ENCODE assay signal across 10 cellular contexts in genomic region chr3:46982581-46982980, GRCh38. TPM values are rescaled to one million over a fixed set of nuclear protein-coding genes. Genes with fewer than 3 reads are reported as not detected.
DNase-seq lines count a peak whose midpoint lies in the region; ATAC-seq and TF ChIP-seq lines count a peak whose summit lies in the region.
"Had no signal": no experiment of that assay in that cellular context is flagged by ENCODE, and none has a peak within 500 bp of the region (broad histone marks: within the 10 kb centered on the region; RNA-seq: fewer than 3 reads in every experiment).

No MANE protein-coding gene starts in this region.

- intact Hi-C loops in activated CD8-positive, alpha-beta T cell treated with anti-CD3 and anti-CD28 coated beads for 36 hours (cut with micrococcal nuclease), result no loop called here
- intact Hi-C loops in left lung (cut with DNase I), result no loop called here

- H3K4me1 Mint-ChIP-seq in activated naive CD4-positive, alpha-beta T cell treated with anti-CD3 and anti-CD28 coated beads, Interleukin-2, amount 10 ng/mL, durations not matched to agents 7 days and 5 days, result peaks cover 79% of the 10 kb centered on the region
- H3K4me1 Mint-ChIP-seq in activated CD8-positive, alpha-beta T cell treated with anti-CD3 and anti-CD28 coated beads for 36 hours (ENCODE audit: low read depth), result peaks cover 67% of the 10 kb centered on the region

- TF ChIP-seq POLR2A in suprapubic skin (IDR thresholded peaks at IDR 0.05), result no peak

- H3K36me3 ChIP-seq in left lung, result no peaks in the 10 kb centered on the region
- H3K36me3 ChIP-seq in suprapubic skin, result no peaks in the 10 kb centered on the region

- no peak for TF ChIP-seq EP300 in suprapubic skin (IDR thresholded peaks at IDR 0.05)

- no peak for DNase-seq in activated naive CD4-positive, alpha-beta T cell treated with anti-CD3 and anti-CD28 coated beads, Interleukin-2, amount 10 ng/mL, durations not matched to agents 7 days and 5 days
- no peak for DNase-seq in activated naive CD4-positive, alpha-beta T cell (lab: John Stamatoyannopoulos, UW)
- no peak for DNase-seq in activated CD8-positive, alpha-beta T cell treated with anti-CD3 and anti-CD28 coated beads for 36 hours
- DNase-seq in left lung, result no peak
- DNase-seq in suprapubic skin (ENCODE audit: low spot score in 2 of 2), result no peak
- no peak for DNase-seq in NCI-H526 treated with DMSO at 0.1 percent for 48 hours (lab: John Stamatoyannopoulos, UW)
- DNase-seq in AG08395 (ENCODE audit: low spot score), result no peak

- no peak overlapping the region for H3K4me3 Mint-ChIP-seq in activated naive CD4-positive, alpha-beta T cell treated with anti-CD3 and anti-CD28 coated beads, Interleukin-2, amount 10 ng/mL, durations not matched to agents 7 days and 5 days
- H3K4me3 Mint-ChIP-seq in activated CD8-positive, alpha-beta T cell treated with anti-CD3 and anti-CD28 coated beads for 36 hours, result no peak overlapping the region

- peak overlapping the region; percentile 77 for H3K27ac Mint-ChIP-seq in activated naive CD4-positive, alpha-beta T cell treated with anti-CD3 and anti-CD28 coated beads, Interleukin-2, amount 10 ng/mL, durations not matched to agents 7 days and 5 days
- H3K27ac Mint-ChIP-seq in activated CD8-positive, alpha-beta T cell treated with anti-CD3 and anti-CD28 coated beads for 36 hours, result peak overlapping the region; percentile 63

- no peaks in the 10 kb centered on the region for H3K9me3 Mint-ChIP-seq in activated naive CD4-positive, alpha-beta T cell treated with anti-CD3 and anti-CD28 coated beads, Interleukin-2, amount 10 ng/mL, durations not matched to agents 7 days and 5 days
- H3K9me3 Mint-ChIP-seq in activated CD8-positive, alpha-beta T cell treated with anti-CD3 and anti-CD28 coated beads for 36 hours, result no peaks in the 10 kb centered on the region

- H3K9me3 ChIP-seq in left lung, result no peaks in the 10 kb centered on the region
- no peaks in the 10 kb centered on the region for H3K9me3 ChIP-seq in suprapubic skin

- POLR2A ChIA-PET in activated CD8-positive, alpha-beta T cell treated with anti-CD3 and anti-CD28 coated beads for 36 hours (lab: Charles Lee), result interaction anchor here (1.0 to 6.1 kb wide), 7 partner anchors 15 to 28 kb away, joined by 3 to 40 read pairs (median 4); no protein-coding TSS in a partner anchor

- H3K4me1 ChIP-seq in left lung, result peaks cover 24 to 83% of the 10 kb centered on the region in 2 donors
- H3K4me1 ChIP-seq in suprapubic skin, result peaks cover 85% of the 10 kb centered on the region

- 53% methylated on average over 2 of the region's 2 CpGs for WGBS in suprapubic skin

- H3K4me3 ChIP-seq in left lung (peak overlapping the region in 1 of 2 donors; percentile 69), suprapubic skin (peak overlapping the region; percentile 57)
- H3K4me3 ChIP-seq: lung had no signal

- H3K36me3 Mint-ChIP-seq in activated naive CD4-positive, alpha-beta T cell treated with anti-CD3 and anti-CD28 coated beads, Interleukin-2, amount 10 ng/mL, durations not matched to agents 7 days and 5 days, result peaks cover 35% of the 10 kb centered on the region
- H3K36me3 Mint-ChIP-seq in activated CD8-positive, alpha-beta T cell treated with anti-CD3 and anti-CD28 coated beads for 36 hours (ENCODE audit: low read depth), result peaks cover 5% of the 10 kb centered on the region

- H3K27ac ChIP-seq in left lung, result peak overlapping the region; percentile 62 to 90
- H3K27ac ChIP-seq in suprapubic skin, result peak overlapping the region; percentile 93

- no peak for TF ChIP-seq CTCF in activated CD8-positive, alpha-beta T cell treated with anti-CD3 and anti-CD28 coated beads for 36 hours (IDR thresholded peaks at IDR 0.05)
- TF ChIP-seq CTCF in left lung (IDR thresholded peaks at IDR 0.05), result no peak
- no peak for TF ChIP-seq CTCF in suprapubic skin (IDR thresholded peaks at IDR 0.05)

- CTCF ChIA-PET in activated naive CD4-positive, alpha-beta T cell treated with anti-CD3 and anti-CD28 coated beads, Interleukin-2, amount 10 ng/mL, durations not matched to agents 7 days and 5 days (lab: Charles Lee), result interaction anchor here (0.8 to 1.4 kb wide), 2 partner anchors 11 to 35 kb away, joined by 3 read pairs; no protein-coding TSS in a partner anchor
- CTCF ChIA-PET in activated CD8-positive, alpha-beta T cell treated with anti-CD3 and anti-CD28 coated beads for 36 hours (lab: Charles Lee), result interaction anchor here (1.1 to 1.9 kb wide), 3 partner anchors 16 to 60 kb away, joined by 3 to 13 read pairs (median 3); no protein-coding TSS in a partner anchor

- no peak for ATAC-seq in activated CD8-positive, alpha-beta T cell treated with anti-CD3 and anti-CD28 coated beads for 36 hours
- ATAC-seq in left lung (no peak), HG03457 (IDR thresholded peaks at IDR 0.05; ENCODE audit: unreplicated experiment) (no peak)
- ATAC-seq: activated CD4-positive, CD25-positive, alpha-beta regulatory T cell treated with anti-CD3 and anti-CD28 coated beads, Interleukin-2, amount 50 U/mL, for 24 hours had no signal

- no peaks in the 10 kb centered on the region for H3K27me3 Mint-ChIP-seq in activated naive CD4-positive, alpha-beta T cell treated with anti-CD3 and anti-CD28 coated beads, Interleukin-2, amount 10 ng/mL, durations not matched to agents 7 days and 5 days
- no peaks in the 10 kb centered on the region for H3K27me3 Mint-ChIP-seq in activated CD8-positive, alpha-beta T cell treated with anti-CD3 and anti-CD28 coated beads for 36 hours

- H3K27me3 ChIP-seq in left lung (no peaks in the 10 kb centered on the region), suprapubic skin (no peaks in the 10 kb centered on the region)

RNA-seq across cellular contexts. Expression of gene NBEAL2, which starts 3.1 kb away (rescaled TPM):
- total RNA-seq in activated CD8-positive, alpha-beta T cell treated with anti-CD3 and anti-CD28 coated beads for 36 hours, result 10 to 100 TPM; 58.9 to 63.7 TPM
- total RNA-seq in left lung, result 100 to 1,000 TPM in 1 of 2 donors, 10 to 100 TPM in 1; 99.6 to 148 TPM
- 100 to 1,000 TPM; 317 to 865 (median 347) TPM for total RNA-seq in suprapubic skin

RNA-seq across cellular contexts. Expression of gene CCDC12, which starts 6.0 kb away (rescaled TPM):
- 10 to 100 TPM; 51.2 to 51.6 TPM for total RNA-seq in activated CD8-positive, alpha-beta T cell treated with anti-CD3 and anti-CD28 coated beads for 36 hours
- total RNA-seq in left lung (10 to 100 TPM; 34.7 to 43.7 TPM), suprapubic skin (10 to 100 TPM; 56.1 to 86.8 (median 81.6) TPM)
